ENCODE assay signal across 16 cellular contexts in the genomic region with DNA sequence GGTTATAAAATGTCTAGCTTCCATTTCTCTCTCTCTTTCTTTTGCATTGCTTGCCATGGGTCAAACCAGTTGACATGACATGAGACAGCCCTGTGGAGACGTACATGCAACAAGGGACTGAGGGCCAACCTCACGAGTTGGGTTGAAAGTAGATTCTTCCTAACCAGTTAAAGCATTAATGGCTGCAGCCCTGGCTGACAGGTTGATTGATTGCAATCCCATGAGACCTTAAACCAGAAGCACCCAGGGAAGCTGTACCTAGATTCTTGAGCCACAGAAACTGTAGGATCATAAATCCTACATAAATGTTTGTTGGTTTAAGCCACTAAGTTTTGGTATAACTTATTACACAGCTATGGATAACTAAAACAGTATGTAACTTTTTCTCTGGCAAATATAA.
DNase-seq lines count a peak whose midpoint lies in the region; FAIRE-seq and TF ChIP-seq lines count a peak whose summit lies in the region.
"Had no signal": no experiment of that assay in that cellular context is flagged by ENCODE, and none has a peak within 500 bp of the region (broad histone marks: within the 10 kb centered on the region; RNA-seq: fewer than 3 reads in every experiment).

No MANE protein-coding gene starts in this region.

- DNase-seq in NCI-H82 (lab: John Stamatoyannopoulos, UW) = peak; percentile 41
- no peak for DNase-seq in NCI-H82 treated with DMSO at 0.1 percent for 48 hours (lab: John Stamatoyannopoulos, UW; ENCODE audit: unreplicated experiment)
- DNase-seq in SK-N-DZ (ENCODE audit: low spot score) = peak; percentile 14
- DNase-seq in endothelial cell of umbilical vein (ENCODE audit: low read depth, low spot score) = no peak
- DNase-seq in caudate nucleus (lab: John Stamatoyannopoulos, UW) = no peak
- DNase-seq in stimulated activated CD8-positive, alpha-beta memory T cell treated with anti-CD3 and anti-CD28 coated beads, Interleukin-4, amount 100 ng/mL, for 48 hours = no peak
- no peak for DNase-seq in hepatic stellate cell (ENCODE audit: low spot score)
- DNase-seq: 8988T; CD4-positive, alpha-beta memory T cell; DMS153; DMS79; GF-D8; GOT3; H7 had no signal

- TF ChIP-seq CTCF in endothelial cell of umbilical vein (IDR thresholded peaks at IDR 0.05; ENCODE audit: extremely low read depth in 1 of 2, insufficient read depth in 1 of 2, low read depth in 1 of 2, low read length in 2 of 2) = no peak

- no peaks in the 10 kb centered on the region for H3K79me2 ChIP-seq in endothelial cell of umbilical vein (ENCODE audit: control insufficient read depth, insufficient read depth, low read length)

- H3K9me3 ChIP-seq in endothelial cell of umbilical vein (replicated peaks; ENCODE audit: control insufficient read depth, insufficient read depth, low read length) = no peaks in the 10 kb centered on the region
- H3K9me3 ChIP-seq: BLaER1 had no signal

- no peak overlapping the region for H3K4me3 ChIP-seq in endothelial cell of umbilical vein (replicated peaks in 1 of 3; ENCODE audit: insufficient read depth in 1 of 3, low read depth in 1 of 3, low read length in 3 of 3)
- H3K4me3 ChIP-seq: BLaER1 had no signal

- BruUV-seq in endothelial cell of umbilical vein (replicated peaks; lab: Mats Ljungman, UMichigan) = no TSS peak

- TF ChIP-seq POLR2A in endothelial cell of umbilical vein (IDR thresholded peaks at IDR 0.05; ENCODE audit: low read depth, low read length) = no peak

- no peaks in the 10 kb centered on the region for H4K20me1 ChIP-seq in endothelial cell of umbilical vein (replicated peaks; ENCODE audit: control insufficient read depth, extremely low read depth, insufficient read depth, low read length)
- H4K20me1 ChIP-seq: BLaER1 had no signal

- no peak overlapping the region for H3K9ac ChIP-seq in endothelial cell of umbilical vein (replicated peaks; ENCODE audit: extremely low read depth, insufficient read depth, low read length)
- H3K9ac ChIP-seq: BLaER1 had no signal

- intact Hi-C loops in endothelial cell of umbilical vein (cut with micrococcal nuclease) = no loop called here

- no peaks in the 10 kb centered on the region for H3K9me1 ChIP-seq in endothelial cell of umbilical vein (replicated peaks; ENCODE audit: control insufficient read depth, extremely low read depth, insufficient read depth, low read length)

- dilution Hi-C loops in endothelial cell of umbilical vein (cut with MboI; ENCODE audit: extremely low pct_ligation_motif_present, low sequenced_read_pairs) = no loop called here

- no peak for FAIRE-seq in endothelial cell of umbilical vein (lab: Jason Lieb, UNC)
- FAIRE-seq: HepG2 had no signal

- H3K27me3 ChIP-seq in endothelial cell of umbilical vein (ENCODE audit: control insufficient read depth in 2 of 2, insufficient read depth in 2 of 2, low read length in 2 of 2) = no peaks in the 10 kb centered on the region
- H3K27me3 ChIP-seq: BLaER1 had no signal

- no peak overlapping the region for H2AFZ ChIP-seq in endothelial cell of umbilical vein (ENCODE audit: low read depth, low read length)

- peaks cover 15% of the 10 kb centered on the region for H3K4me1 ChIP-seq in endothelial cell of umbilical vein (ENCODE audit: control insufficient read depth, extremely low read depth, insufficient read depth, low read length)
- H3K4me1 ChIP-seq: BLaER1 had no signal

- H3K27ac ChIP-seq in endothelial cell of umbilical vein (ENCODE audit: insufficient read depth, low read depth, low read length) (no peak overlapping the region), caudate nucleus (ENCODE audit: low read depth, low read length) (no peak overlapping the region)
- H3K27ac ChIP-seq: BLaER1 had no signal

- no peaks in the 10 kb centered on the region for H3K36me3 ChIP-seq in endothelial cell of umbilical vein (ENCODE audit: control insufficient read depth in 2 of 2, extremely low read depth in 1 of 2, insufficient read depth in 2 of 2, low read length in 2 of 2)
- H3K36me3 ChIP-seq: BLaER1 had no signal

- POLR2A ChIA-PET in endothelial cell of umbilical vein (lab: Charles Lee) = no interaction called here

- CTCF ChIA-PET in endothelial cell of umbilical vein (lab: Charles Lee) = no interaction called here

- peak overlapping the region; percentile 35 for H3K4me2 ChIP-seq in endothelial cell of umbilical vein (ENCODE audit: insufficient read depth, low read length)
- H3K4me2 ChIP-seq: BLaER1 had no signal

TF ChIP-seq in endothelial cell of umbilical vein, 7 proteins besides CTCF, POLR2A, EP300 and RAD21:
- TF ChIP-seq POLR2AphosphoS5 (IDR thresholded peaks at IDR 0.05; ENCODE audit: insufficient read depth, low read depth, low read length) (no peak), GATA2 (IDR thresholded peaks at IDR 0.05; ENCODE audit: insufficient read depth, insufficient read length, low read depth, low read length) (no peak), FOS (IDR thresholded peaks at IDR 0.05; ENCODE audit: borderline replicate concordance, insufficient read depth, low read length) (no peak), EZH2 (IDR thresholded peaks at IDR 0.05; ENCODE audit: borderline replicate concordance, low read depth, low read length, severe bottlenecking) (no peak), JUN (IDR thresholded peaks at IDR 0.05; ENCODE audit: borderline replicate concordance, insufficient read depth, insufficient read length, low read depth) (no peak), MYC (IDR thresholded peaks at IDR 0.05; ENCODE audit: low read depth, low read length) (no peak)
- TF ChIP-seq, protein P1, sequence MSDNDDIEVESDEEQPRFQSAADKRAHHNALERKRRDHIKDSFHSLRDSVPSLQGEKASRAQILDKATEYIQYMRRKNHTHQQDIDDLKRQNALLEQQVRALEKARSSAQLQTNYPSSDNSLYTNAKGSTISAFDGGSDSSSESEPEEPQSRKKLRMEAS (IDR thresholded peaks at IDR 0.05; ENCODE audit: insufficient read depth, insufficient read length) = no peak

Comparison
In these comparisons a context has a peak if more than half of its experiments do, and no peak if none do; other contexts are left out.
1. DNase-seq: peak in NCI-H82 (single experiment) and SK-N-DZ (single experiment); none in NCI-H82 treated with DMSO at 0.1 percent for 48 hours (single experiment), endothelial cell of umbilical vein (single experiment), caudate nucleus (0 of 61), stimulated activated CD8-positive, alpha-beta memory T cell treated with anti-CD3 and anti-CD28 coated beads, Interleukin-4, amount 100 ng/mL, for 48 hours (single experiment) and hepatic stellate cell (single experiment).